ENCODE assay signal across 18 cellular contexts in the genomic region with DNA sequence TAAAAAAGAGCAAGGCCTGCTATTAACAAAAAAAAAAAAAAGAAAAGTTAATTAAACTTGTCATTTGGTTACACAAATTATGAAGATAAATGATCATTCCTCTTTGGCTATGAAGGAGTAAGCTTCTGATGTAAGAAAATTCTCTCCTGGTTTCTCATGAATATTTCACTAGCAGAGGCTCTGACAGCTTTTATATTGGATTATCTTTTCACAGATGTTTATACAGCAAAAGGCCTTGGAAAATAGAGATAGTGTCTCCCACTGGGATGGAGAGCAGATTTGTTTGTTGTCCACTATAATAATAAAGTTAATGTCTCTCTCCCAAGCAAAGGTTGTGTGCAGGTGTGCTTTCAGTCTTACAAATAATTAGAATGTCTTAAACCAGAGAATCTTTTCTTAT. TPM values are rescaled to one million over a fixed set of nuclear protein-coding genes. Genes with fewer than 3 reads are reported as not detected.
DNase-seq lines count a peak whose midpoint lies in the region; ATAC-seq and TF ChIP-seq lines count a peak whose summit lies in the region.
"Had no signal": no experiment of that assay in that cellular context is flagged by ENCODE, and none has a peak within 500 bp of the region (broad histone marks: within the 10 kb centered on the region; RNA-seq: fewer than 3 reads in every experiment).

No MANE protein-coding gene starts in this region.

- H2AK5ac ChIP-seq in mesenchymal stem cell (ENCODE audit: low read length, severe bottlenecking) = no peak overlapping the region

- H3K36me3 ChIP-seq in RWPE2 (ENCODE audit: low read depth) (no peaks in the 10 kb centered on the region), mesenchymal stem cell (ENCODE audit: control insufficient read depth in 1 of 2, insufficient read depth in 2 of 2, low read depth in 1 of 2, low read length in 2 of 2) (no peaks in the 10 kb centered on the region), smooth muscle cell (ENCODE audit: low read depth) (no peaks in the 10 kb centered on the region), SJCRH30 (no peaks in the 10 kb centered on the region), right atrium auricular region (no peaks in the 10 kb centered on the region)
- H3K36me3 ChIP-seq: HAP-1 had no signal

- H2BK15ac ChIP-seq in mesenchymal stem cell (ENCODE audit: low read depth, poor library complexity, severe bottlenecking) = no peak overlapping the region

- no peak overlapping the region for H2AFZ ChIP-seq in mesenchymal stem cell (ENCODE audit: low read depth, low read length)
- peak overlapping the region; percentile 41 for H2AFZ ChIP-seq in smooth muscle cell (ENCODE audit: low read depth)

- H4K91ac ChIP-seq in mesenchymal stem cell (ENCODE audit: low read length) = no peak overlapping the region

- no peak overlapping the region for H4K8ac ChIP-seq in mesenchymal stem cell (ENCODE audit: low read length)

- no peak overlapping the region for H2BK12ac ChIP-seq in mesenchymal stem cell (ENCODE audit: low read length in 2 of 2)

- H3K9me3 ChIP-seq in RWPE2 (ENCODE audit: severe bottlenecking) = no peaks in the 10 kb centered on the region
- no peaks in the 10 kb centered on the region for H3K9me3 ChIP-seq in mesenchymal stem cell (ENCODE audit: control insufficient read depth, low read length)
- H3K9me3 ChIP-seq in smooth muscle cell (replicated peaks; ENCODE audit: low read depth) = no peaks in the 10 kb centered on the region
- H3K9me3 ChIP-seq in SJCRH30 (replicated peaks) = no peaks in the 10 kb centered on the region
- no peaks in the 10 kb centered on the region for H3K9me3 ChIP-seq in right atrium auricular region
- H3K9me3 ChIP-seq: HAP-1 had no signal

- no peak overlapping the region for H2BK120ac ChIP-seq in mesenchymal stem cell (ENCODE audit: low read depth, low read length)

- H4K20me1 ChIP-seq in smooth muscle cell (ENCODE audit: low read depth) = no peaks in the 10 kb centered on the region

- DNase-seq in NCI-H82 (lab: John Stamatoyannopoulos, UW) (peak; percentile 13), NCI-H82 treated with DMSO at 0.1 percent for 48 hours (lab: John Stamatoyannopoulos, UW; ENCODE audit: unreplicated experiment) (no peak), RWPE2 (ENCODE audit: low spot score) (no peak), mesenchymal stem cell (no peak), smooth muscle cell (lab: John Stamatoyannopoulos, UW; ENCODE audit: unreplicated experiment) (no peak), SJCRH30 (no peak), NAMALWA (ENCODE audit: low spot score) (no peak), right atrium auricular region (ENCODE audit: low spot score) (no peak)
- DNase-seq: DMS79 treated with DMSO at 0.1 percent for 48 hours; NCI-H1930; NCI-H2171; NCI-H446 treated with DMSO at 0.1 percent for 48 hours; NCI-H69; NK-92 treated with Interleukin-12 subunit alpha and Interleukin-12 subunit beta, amount 100 ng/mL, for 24 hours; Right ventricle myocardium superior had no signal

- H3K4me1 ChIP-seq in RWPE2 (ENCODE audit: insufficient read depth, poor library complexity, severe bottlenecking) = peaks cover 24% of the 10 kb centered on the region
- peaks cover 4% of the 10 kb centered on the region for H3K4me1 ChIP-seq in mesenchymal stem cell (ENCODE audit: control insufficient read depth, insufficient read depth, low read depth, low read length)
- H3K4me1 ChIP-seq in smooth muscle cell (ENCODE audit: low read depth) = peaks cover 5% of the 10 kb centered on the region
- H3K4me1 ChIP-seq in SJCRH30 = no peaks in the 10 kb centered on the region
- peaks cover 0 to 8% of the 10 kb centered on the region in 2 donors for H3K4me1 ChIP-seq in right atrium auricular region

- H2BK5ac ChIP-seq in mesenchymal stem cell (ENCODE audit: low read depth, low read length, poor library complexity, severe bottlenecking) = no peak overlapping the region

- H3F3A ChIP-seq in smooth muscle cell (ENCODE audit: low read depth) = peaks cover 10% of the 10 kb centered on the region

- H3K4me3 ChIP-seq in RWPE2 (ENCODE audit: severe bottlenecking) (no peak overlapping the region), mesenchymal stem cell (ENCODE audit: insufficient read depth in 1 of 2, low read depth in 1 of 2, low read length in 2 of 2) (no peak overlapping the region), smooth muscle cell (no peak overlapping the region), SJCRH30 (no peak overlapping the region), right atrium auricular region (no peak overlapping the region)
- H3K4me3 ChIP-seq: HAP-1, K562 had no signal

- H3K18ac ChIP-seq in mesenchymal stem cell (ENCODE audit: low read depth in 1 of 2, low read length in 2 of 2) = no peak overlapping the region

- H3K27me3 ChIP-seq in RWPE2 (ENCODE audit: insufficient read depth, poor library complexity, severe bottlenecking) (no peaks in the 10 kb centered on the region), mesenchymal stem cell (ENCODE audit: control insufficient read depth in 1 of 2, insufficient read depth in 1 of 2, low read length in 2 of 2) (no peaks in the 10 kb centered on the region), smooth muscle cell (ENCODE audit: low read depth) (no peaks in the 10 kb centered on the region), SJCRH30 (no peaks in the 10 kb centered on the region), right atrium auricular region (no peaks in the 10 kb centered on the region)

- H3K27ac ChIP-seq in RWPE2 (ENCODE audit: poor library complexity, severe bottlenecking) (peak overlapping the region; percentile 51), mesenchymal stem cell (ENCODE audit: low read length, poor library complexity, severe bottlenecking) (peak overlapping the region; percentile 62), smooth muscle cell (ENCODE audit: low read depth) (peak overlapping the region; percentile 55), SJCRH30 (no peak overlapping the region), right atrium auricular region (no peak overlapping the region)
- H3K27ac ChIP-seq: 22Rv1 had no signal

- no peak overlapping the region for H3K14ac ChIP-seq in mesenchymal stem cell (ENCODE audit: low read length in 2 of 2)

- H3K23ac ChIP-seq in mesenchymal stem cell (ENCODE audit: low read length in 2 of 2) = no peak overlapping the region

- no peak overlapping the region for H3K4me2 ChIP-seq in mesenchymal stem cell (ENCODE audit: low read length, poor library complexity, severe bottlenecking)
- H3K4me2 ChIP-seq in smooth muscle cell = no peak overlapping the region

- TF ChIP-seq CTCF in RWPE2 (IDR thresholded peaks at IDR 0.05; ENCODE audit: poor library complexity, severe bottlenecking) (no peak), smooth muscle cell (IDR thresholded peaks at IDR 0.05; ENCODE audit: borderline replicate concordance, insufficient read depth, poor library complexity, severe bottlenecking) (no peak), right atrium auricular region (IDR thresholded peaks at IDR 0.05) (no peak)

- H3K4ac ChIP-seq in mesenchymal stem cell (ENCODE audit: low read depth in 1 of 2, low read length in 2 of 2) = no peak overlapping the region

- no peak overlapping the region for H3K9ac ChIP-seq in mesenchymal stem cell (ENCODE audit: low read length)
- H3K9ac ChIP-seq in smooth muscle cell (ENCODE audit: low read depth) = no peak overlapping the region

- H3K79me1 ChIP-seq in mesenchymal stem cell (replicated peaks; ENCODE audit: low read length, poor library complexity, severe bottlenecking) = no peaks in the 10 kb centered on the region

- H3K79me2 ChIP-seq in smooth muscle cell (ENCODE audit: low read depth) = no peaks in the 10 kb centered on the region

- no peak for ATAC-seq in RWPE2 (ENCODE audit: low read depth)
- ATAC-seq: K562 had no signal

RNA-seq across cellular contexts. Expression of a gene that starts 40.7 kb away (rescaled TPM):
- 55.8 TPM for polyA plus RNA-seq in mesenchymal stem cell (2013, experiment 1 of 2)
- polyA plus RNA-seq in mesenchymal stem cell (2013, experiment 2 of 2) = 55.6 TPM
- 135 and 165 TPM in 2 replicates for total RNA-seq in smooth muscle cell
- 56.5 and 77.8 TPM in 2 replicates for polyA plus RNA-seq in smooth muscle cell
- 14.1 and 14.6 TPM in 2 replicates for total RNA-seq in SJCRH30 (2014; rRNA removed; shearing (Covaris generic))
- total RNA-seq in right atrium auricular region = 10 to 100 TPM; 17.0 to 17.1 TPM
- total RNA-seq: K562 had no signal
- polyA plus RNA-seq: K562 had no signal

Comparison
In these comparisons a context has a peak if more than half of its experiments do, and no peak if none do; other contexts are left out.
1. H3K27ac ChIP-seq: peak in RWPE2 (single experiment), mesenchymal stem cell (single experiment) and smooth muscle cell (single experiment); none in SJCRH30 (single experiment) and right atrium auricular region (0 of 2).